28 cellular contexts compared by ENCODE assay signal in the genomic region with DNA sequence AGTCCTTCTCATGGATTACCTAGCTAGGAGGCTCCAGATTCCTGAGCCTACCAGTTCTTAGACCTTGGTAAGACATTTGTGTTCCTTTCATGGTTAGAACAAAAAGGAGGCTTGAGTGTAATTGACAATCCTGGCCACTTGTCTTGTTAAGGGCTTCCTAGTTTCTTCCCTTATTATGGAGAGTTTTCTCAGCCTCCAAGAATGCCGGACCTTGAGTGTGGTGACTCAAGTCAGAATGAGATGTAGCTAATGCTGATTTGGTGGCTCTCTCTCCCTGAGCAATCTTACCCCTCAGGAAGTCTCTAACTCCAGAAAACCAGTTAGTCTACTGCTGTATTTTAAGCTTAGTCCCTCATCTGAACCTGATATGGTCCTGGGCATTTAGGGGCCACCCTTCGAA. TPM values are rescaled to one million over a fixed set of nuclear protein-coding genes. Genes with fewer than 3 reads are reported as not detected.
"Had no signal": no experiment of that assay in that cellular context is flagged by ENCODE, and none has a peak within 500 bp of the region (broad histone marks: within the 10 kb centered on the region; RNA-seq: fewer than 3 reads in every experiment).

No MANE protein-coding gene starts in this region.

- H3K27me3 ChIP-seq: heart right ventricle, spleen, upper lobe of left lung had no signal

- H3K36me3 ChIP-seq: heart right ventricle, lower lobe of right lung, thoracic aorta, upper lobe of left lung had no signal

- H3K27ac ChIP-seq: lower lobe of right lung, thoracic aorta, upper lobe of left lung had no signal

- H3K4me1 ChIP-seq: lower lobe of right lung had no signal

- H3K9me3 ChIP-seq: heart right ventricle, lower lobe of right lung, spleen, thoracic aorta, upper lobe of left lung had no signal

- ATAC-seq: activated CD4-positive, alpha-beta T cell treated with anti-CD3 and anti-CD28 coated beads for 36 hours; activated T-cell treated with anti-CD3 and anti-CD28 coated beads, Interleukin-2, amount 50 U/mL, for 4 hours; heart right ventricle; left colon; natural killer cell had no signal

- DNase-seq: activated B cell treated with CpG ODN at 0.5 μM for 24 hours; activated CD4-positive, alpha-beta T cell treated with anti-CD3 and anti-CD28 coated beads for 36 hours; activated CD4-positive, alpha-beta T cell treated with anti-CD3 and anti-CD28 coated beads, Interleukin-2, amount 50 U/mL, for 4 hours; activated CD8-positive, alpha-beta memory T cell treated with anti-CD3 and anti-CD28 coated beads, Interleukin-2, amount 50 U/mL, for 48 hours; activated naive CD4-positive, alpha-beta T cell; activated naive CD8-positive, alpha-beta T cell treated with anti-CD3 and anti-CD28 coated beads for 36 hours; activated T-cell treated with anti-CD3 and anti-CD28 coated beads, Interleukin-2, amount 50 U/mL, for 4 hours; amniotic stem cell; cortex of kidney; endodermal cell; foreskin fibroblast; heart right ventricle; islet precursor cell; left colon; lower lobe of right lung; natural killer cell; spleen; stimulated activated CD4-positive, alpha-beta T cell treated with anti-CD3 and anti-CD28 coated beads, Interleukin-4, amount 100 ng/mL, for 1 hour; stimulated activated naive CD4-positive, alpha-beta T cell; T-helper 1 cell; upper lobe of left lung had no signal

- H3K4me3 ChIP-seq: heart right ventricle, lower lobe of right lung, spleen, thoracic aorta, upper lobe of left lung had no signal

RNA-seq across cellular contexts. Expression of a gene that starts 14.3 kb away (rescaled TPM):
- total RNA-seq: cerebellum, endodermal cell, osteocyte, progenitor cell of endocrine pancreas had no signal

RNA-seq across cellular contexts. Expression of a gene that starts 41.4 kb away (rescaled TPM):
- total RNA-seq: osteocyte had no signal

RNA-seq across cellular contexts. Expression of a gene that starts 48.9 kb away (rescaled TPM):
- total RNA-seq: activated B cell treated with CpG ODN at 0.5 μM for 24 hours; activated CD4-positive, alpha-beta T cell treated with anti-CD3 and anti-CD28 coated beads for 36 hours; activated CD8-positive, alpha-beta memory T cell treated with anti-CD3 and anti-CD28 coated beads for 36 hours; activated naive CD8-positive, alpha-beta T cell treated with anti-CD3 and anti-CD28 coated beads for 36 hours; activated T-cell treated with anti-CD3 and anti-CD28 coated beads, Interleukin-2, amount 50 U/mL, for 4 hours; activated T-helper 2 cell treated with anti-CD3 and anti-CD28 coated beads, Interferon-gamma antibody, Interleukin-2, Interleukin-4, amounts not matched to agents 10 μg/mL and 5 μg/mL and 100 μg/mL, durations not matched to agents 14 hours and 24 hours and 36 hours; cerebellum; endodermal cell; fibroblast of lung; heart right ventricle; left colon; natural killer cell; osteocyte; progenitor cell of endocrine pancreas; spleen; thoracic aorta had no signal
- polyA plus RNA-seq: fibroblast of lung had no signal
